Comparison of ENCODE assay signal across 1 cellular context in genomic region chr18:12336887-12337286, GRCh38.
TF ChIP-seq lines count a peak whose summit lies in the region.

No MANE protein-coding gene starts in this region.

TF ChIP-seq in K562, 482 proteins besides CTCF, POLR2A, EP300 and RAD21 (continued from another document and continues in another):
- TF ChIP-seq PBX2 (CRISPR knock-in tag; IDR thresholded peaks at IDR 0.05; ENCODE audit: low read depth) (no peak; the same call in 1 of the 2 replicates), PBX2 (tag; conservative IDR thresholded peaks at IDR 0.05; ENCODE audit: low read depth) (peak; percentile 70), MEIS2 (IDR thresholded peaks at IDR 0.05; ENCODE audit: partially characterized antibody) (peak; percentile 96), AFF4 (CRISPR knock-in tag; IDR thresholded peaks at IDR 0.05) (no peak), HOXB6 (CRISPR knock-in tag; IDR thresholded peaks at IDR 0.05; ENCODE audit: borderline replicate concordance) (no peak), FOSL1 (tag; conservative IDR thresholded peaks at IDR 0.05) (peak; percentile 38; the same call in 1 of the 2 replicates), FOXA1 (IDR thresholded peaks at IDR 0.05; ENCODE audit: borderline replicate concordance) (0 out of 2 replicates have a peak, but pooled peaks have one; percentile 20), KLF10 (CRISPR knock-in tag; IDR thresholded peaks at IDR 0.05) (no peak), CTBP1 (IDR thresholded peaks at IDR 0.05; ENCODE audit: borderline replicate concordance) (peak; percentile 48; the same call in 1 of the 2 replicates), SMAD4 (CRISPR knock-in tag; conservative IDR thresholded peaks at IDR 0.05) (0 out of 2 replicates have a peak, but pooled peaks have one; percentile 22), HMBOX1 (IDR thresholded peaks at IDR 0.05) (0 out of 2 replicates have a peak, but pooled peaks have one; percentile 16), GTF2B (IDR thresholded peaks at IDR 0.05; ENCODE audit: extremely low read depth, insufficient read length) (no peak), PKNOX1 (IDR thresholded peaks at IDR 0.05) (peak; percentile 93), LEF1 (IDR thresholded peaks at IDR 0.05) (peak; percentile 32; the same call in 1 of the 2 replicates), HIVEP1 (CRISPR knock-in tag; IDR thresholded peaks at IDR 0.05) (no peak), HNRNPK (IDR thresholded peaks at IDR 0.05; ENCODE audit: low read depth, low read length, poor library complexity, severe bottlenecking) (no peak), MLLT1 (IDR thresholded peaks at IDR 0.05) (peak in 1 of 2 experiments; percentile 93; a peak in 2 of 4 replicates), HDAC2 (IDR thresholded peaks at IDR 0.05) (peak; percentile 75; the same call in 1 of the 2 replicates), NFATC3 (IDR thresholded peaks at IDR 0.05) (no peak), MGA (IDR thresholded peaks at IDR 0.05) (no peak), NR4A1 (CRISPR knock-in tag; IDR thresholded peaks at IDR 0.05) (no peak), NR4A1 (tag; IDR thresholded peaks at IDR 0.05) (no peak), E2F3 (CRISPR knock-in tag; IDR thresholded peaks at IDR 0.05) (no peak), PHTF2 (CRISPR knock-in tag; IDR thresholded peaks at IDR 0.05) (no peak), SOX6 (IDR thresholded peaks at IDR 0.05) (peak; percentile 70; the same call in 1 of the 2 replicates), FOXA3 (CRISPR knock-in tag; conservative IDR thresholded peaks at IDR 0.05 in 1 of 2, IDR thresholded peaks at IDR 0.05 in 1 of 2) (peak; percentile 77 to 92; a peak in 3 of 4 replicates), KAT8 (IDR thresholded peaks at IDR 0.05; ENCODE audit: low read depth) (no peak), HDAC1 (IDR thresholded peaks at IDR 0.05) (peak in 1 of 2 experiments; percentile 85; a peak in 2 of 4 replicates), E2F6 (IDR thresholded peaks at IDR 0.05; ENCODE audit: borderline replicate concordance in 1 of 2, extremely low read depth in 1 of 2, insufficient read depth in 1 of 2, insufficient read length in 1 of 2, low read depth in 1 of 2, low read length in 1 of 2, poor library complexity in 1 of 2, severe bottlenecking in 1 of 2) (no peak), HES1 (IDR thresholded peaks at IDR 0.05; ENCODE audit: low read depth) (peak; percentile 93), ZNF384 (IDR thresholded peaks at IDR 0.05; ENCODE audit: low read depth, low read length) (no peak), ATF7 (IDR thresholded peaks at IDR 0.05) (no peak)
